ENCODE assay signal across 7 cellular contexts in the genomic region with DNA sequence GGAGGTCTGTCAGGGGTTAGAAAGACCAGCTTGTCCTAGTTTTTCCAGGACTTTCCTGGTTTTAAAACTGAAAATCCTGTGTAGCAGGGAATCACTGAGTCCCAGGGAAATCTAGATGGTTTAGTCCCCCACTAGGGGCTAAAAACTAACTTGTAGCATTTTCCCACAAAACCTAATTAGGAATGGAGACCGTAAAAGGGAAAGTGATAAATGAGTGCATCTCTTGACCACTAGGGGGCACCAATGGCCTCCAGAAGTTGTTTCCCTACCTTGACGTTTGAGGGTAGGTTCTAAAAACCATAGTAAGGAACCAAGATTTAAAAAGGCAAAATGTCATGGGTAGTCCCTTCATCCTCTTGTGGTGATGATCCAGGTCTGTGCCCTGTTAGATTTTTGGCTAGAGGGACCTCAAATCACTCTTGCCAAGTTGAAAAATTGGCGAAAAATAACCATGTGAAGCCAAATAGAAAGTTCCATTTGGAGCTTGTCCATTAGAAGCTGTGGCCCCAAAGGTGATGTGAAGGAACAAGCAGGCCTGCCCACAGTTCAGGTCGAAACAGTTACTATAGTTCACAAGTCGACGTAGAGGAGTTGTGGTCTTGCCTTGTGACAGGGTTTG. TPM values are rescaled to one million over a fixed set of nuclear protein-coding genes. Genes with fewer than 3 reads are reported as not detected.
DNase-seq lines count a peak whose midpoint lies in the region; ATAC-seq, FAIRE-seq and TF ChIP-seq lines count a peak whose summit lies in the region.

No MANE protein-coding gene starts in this region.

- dilution Hi-C loops in keratinocyte (cut with MboI; ENCODE audit: extremely low pct_ligation_motif_present, low sequenced_read_pairs), result no loop called here

- intact Hi-C loops in K562 (cut with micrococcal nuclease), result loop anchor here (2.0 to 5.0 kb wide), 4 partner anchors 54 to 1336 kb away; no protein-coding TSS in a partner anchor

- no TSS peak for BruUV-seq in K562 (replicated peaks; lab: Mats Ljungman, UMichigan)

- no peaks in the 10 kb centered on the region; a peak in 1 of 5 replicates for H3K4me1 ChIP-seq in K562 (replicated peaks in 1 of 2; ENCODE audit: control insufficient read depth in 2 of 2, insufficient read depth in 2 of 2, low read length in 2 of 2)
- no peaks in the 10 kb centered on the region for H3K4me1 ChIP-seq in keratinocyte (ENCODE audit: control insufficient read depth, extremely low read depth, insufficient read depth, low read length)

- TF ChIP-seq RAD21 in K562 (CRISPR knock-in tag; conservative IDR thresholded peaks at IDR 0.05 in 1 of 2, IDR thresholded peaks at IDR 0.05 in 1 of 2), result peak; percentile 88 to 94

- H3K4me2 ChIP-seq in K562 (ENCODE audit: insufficient read depth, low read length) (no peak overlapping the region), keratinocyte (ENCODE audit: control insufficient read depth, extremely low read depth, insufficient read depth, low read depth, low read length) (no peak overlapping the region)

- peak; percentile 70 for TF ChIP-seq CTCF in LNCAP (IDR thresholded peaks at IDR 0.05)
- peak; percentile 77 to 93 (median 88) for TF ChIP-seq CTCF in K562 (IDR thresholded peaks at IDR 0.05 in 2 of 3, conservative IDR thresholded peaks at IDR 0.05 in 1 of 3; ENCODE audit: insufficient read depth in 2 of 3, low read depth in 1 of 3, low read length in 3 of 3)
- peak; percentile 69 to 80 (median 71) for TF ChIP-seq CTCF in keratinocyte (optimal IDR thresholded peaks at IDR 0.05 in 1 of 3, IDR thresholded peaks at IDR 0.05 in 1 of 3, conservative IDR thresholded peaks at IDR 0.05 in 1 of 3; ENCODE audit: extremely low read depth in 1 of 3, insufficient read depth in 2 of 3, low read length in 3 of 3)

- TF ChIP-seq EP300 in K562 (IDR thresholded peaks at IDR 0.05; ENCODE audit: low read length), result no peak

- no peak for TF ChIP-seq POLR2A in K562 (conservative IDR thresholded peaks at IDR 0.05)

- CTCF ChIA-PET in K562 (lab: Yijun Ruan, JAX; ENCODE audit: low intra/inter-chr PET ratio), result interaction anchor here (0.9 to 1.9 kb wide), 3 partner anchors 1146 to 1335 kb away, joined by 3 to 6 read pairs (median 4); no protein-coding TSS in a partner anchor

- H4K20me1 ChIP-seq in K562 (replicated peaks; ENCODE audit: control insufficient read depth, insufficient read depth, low read length) (0 out of 2 replicates have a peak, but pooled peaks cover 3% of the 10 kb centered on the region), keratinocyte (ENCODE audit: control insufficient read depth, extremely low read depth, insufficient read depth, low read length) (no peaks in the 10 kb centered on the region)

- H3K9me3 ChIP-seq in K562 (replicated peaks; ENCODE audit: control insufficient read depth, insufficient read depth, low read depth, low read length), result no peaks in the 10 kb centered on the region
- no peaks in the 10 kb centered on the region for H3K9me3 ChIP-seq in keratinocyte (ENCODE audit: control insufficient read depth, low read depth, low read length)

- no peak overlapping the region for H2AFZ ChIP-seq in K562 (ENCODE audit: low read depth, low read length)
- H2AFZ ChIP-seq in keratinocyte (ENCODE audit: control insufficient read depth, low read length), result no peak overlapping the region

- DNase-seq in GDM1 (lab: John Stamatoyannopoulos, UW) (peak; percentile 16), RKO (ENCODE audit: low spot score) (peak; percentile 69), K562 (ENCODE audit: extremely low read depth in 1 of 4, low spot score in 3 of 4) (peak; percentile 74 to 77 (median 75)), keratinocyte (ENCODE audit: low read depth, low spot score) (peak; percentile 17)
- peak; percentile 19 to 27 for DNase-seq in stimulated activated CD4-positive, alpha-beta T cell treated with anti-CD3 and anti-CD28 coated beads, Interleukin-4, amount 100 ng/mL, for 4 hours

- H3K36me3 ChIP-seq in K562 (ENCODE audit: control insufficient read depth, insufficient read depth, low read length) (no peaks in the 10 kb centered on the region), keratinocyte (ENCODE audit: control insufficient read depth in 2 of 2, extremely low read depth in 1 of 2, insufficient read depth in 2 of 2, low read length in 2 of 2) (no peaks in the 10 kb centered on the region)

- ATAC-seq in K562 (peak; percentile 87), HG03097 (IDR thresholded peaks at IDR 0.05; ENCODE audit: low FRiP score, unreplicated experiment) (no peak)

- H3K79me2 ChIP-seq in K562 (ENCODE audit: control insufficient read depth, insufficient read depth, low read length) (no peaks in the 10 kb centered on the region), keratinocyte (ENCODE audit: control insufficient read depth, insufficient read depth, low read length) (no peaks in the 10 kb centered on the region)

- FAIRE-seq in K562 (lab: Jason Lieb, UNC) (peak; percentile 82), keratinocyte (lab: Jason Lieb, UNC) (peak; percentile 46)

- H3K27me3 ChIP-seq in K562 (ENCODE audit: control insufficient read depth in 2 of 2, insufficient read depth in 2 of 2, low read length in 2 of 2) (peaks cover 19 to 21% of the 10 kb centered on the region in 2 experiments), keratinocyte (ENCODE audit: control insufficient read depth, extremely low read depth, insufficient read depth, low read length) (peaks cover 23% of the 10 kb centered on the region)

- POLR2A ChIA-PET in K562 (lab: Yijun Ruan, JAX), result interaction anchor here (0.7 to 1.0 kb wide), 2 partner anchors 37 to 1334 kb away, joined by 3 read pairs; no protein-coding TSS in a partner anchor

- no peak overlapping the region for H3K9ac ChIP-seq in K562 (ENCODE audit: insufficient read depth in 1 of 2, low read depth in 2 of 2, low read length in 2 of 2)
- no peak overlapping the region for H3K9ac ChIP-seq in keratinocyte (ENCODE audit: control insufficient read depth, extremely low read depth, insufficient read depth, low read length)

- H3K4me3 ChIP-seq in K562 (no peak overlapping the region), keratinocyte (ENCODE audit: control insufficient read depth in 2 of 3, extremely low read depth in 1 of 3, insufficient read depth in 2 of 3, low read depth in 1 of 3, low read length in 3 of 3) (no peak overlapping the region)

- in situ Hi-C loops in K562 (cut with MboI), result no loop called here

- no peaks in the 10 kb centered on the region for H3K9me1 ChIP-seq in K562 (ENCODE audit: control insufficient read depth, insufficient read depth, low read length)
- H3K9me1 ChIP-seq in keratinocyte (ENCODE audit: control insufficient read depth, extremely low read depth, insufficient read depth, low read length), result no peaks in the 10 kb centered on the region

- WGBS in K562 (ENCODE audit: insufficient coverage, low coverage, missing lambda C conversion rate), result 7% methylated on average over 6 of the region's 6 CpGs

- H3K27ac ChIP-seq in K562 (ENCODE audit: extremely low read depth, low read depth, low read length), result no peak overlapping the region
- H3K27ac ChIP-seq in keratinocyte (ENCODE audit: control insufficient read depth, insufficient read depth, low read length), result no peak overlapping the region

TF ChIP-seq in K562, 482 proteins besides CTCF, POLR2A, EP300 and RAD21 (continues in another document):
- TF ChIP-seq POLR2AphosphoS2 (IDR thresholded peaks at IDR 0.05; ENCODE audit: low read length), result no peak
- 0 out of 2 replicates have a peak, but pooled peaks have one; percentile 55 for TF ChIP-seq ZNF75A (CRISPR knock-in tag; IDR thresholded peaks at IDR 0.05)
- no peak for TF ChIP-seq ZNF707 (CRISPR knock-in tag; conservative IDR thresholded peaks at IDR 0.05)
- no peak for TF ChIP-seq FOXP1 (CRISPR knock-in tag; IDR thresholded peaks at IDR 0.05)

RNA-seq across cellular contexts. Expression of a gene that starts 24.5 kb away (rescaled TPM):
- not detected in 2 replicates for total RNA-seq in K562 (2011; cell fraction: chromatin; rRNA removed; ENCODE audit: low replicate concordance)
- total RNA-seq in K562 (2011; cell fraction: nucleolus; rRNA removed), result not detected in 2 replicates
- not detected in 2 replicates for total RNA-seq in K562 (2011; cell fraction: nucleoplasm; rRNA removed)
- total RNA-seq in K562 (2014; rRNA removed) (not detected in 2 replicates), K562 (2014; rRNA removed; fragmentation: Illumina TruSeq; extraction: Trizol) (not detected in 2 replicates), K562 (2015; rRNA removed; fragmentation: Illumina TruSeq; extraction: Trizol) (not detected in 2 replicates), K562 (2021) (not detected in 2 replicates)
- polyA plus RNA-seq in K562 (2011; rRNA removed) (not detected in 2 replicates), K562 (2014; fragmentation: Illumina TruSeq; extraction: Trizol) (not detected in 2 replicates), K562 (2014; fragmentation: Nextera tagmentation; extraction: Ambion mirVana) (not detected), K562 (2014; rRNA removed) (not detected in 2 replicates), keratinocyte (not detected in 3 replicates)
- polyA plus RNA-seq in K562 (2011; cell fraction: cytosol; rRNA removed), result not detected in 2 replicates
- polyA plus RNA-seq in K562 (2011; cell fraction: nucleus; rRNA removed), result not detected in 2 replicates
- 0.01 TPM in 1 of 2 replicates, not detected in the other for polyA plus RNA-seq in K562 (2012)
- polyA minus RNA-seq in K562 (2011; rRNA and poly(A)+ RNA removed), result not detected in 2 replicates
- not detected in 2 replicates for polyA minus RNA-seq in K562 (2011; cell fraction: cytosol; rRNA and poly(A)+ RNA removed)
- not detected in 2 replicates for polyA minus RNA-seq in K562 (2011; cell fraction: nucleus; rRNA and poly(A)+ RNA removed)
- polyA plus RNA-seq in keratinocyte (2011; ENCODE audit: low read depth), result not detected
- polyA plus RNA-seq in keratinocyte (2011; cell fraction: cytosol; rRNA removed), result not detected in 2 replicates
- not detected in 2 replicates for polyA plus RNA-seq in keratinocyte (2011; cell fraction: nucleus; rRNA removed)
- not detected in 2 replicates for polyA plus RNA-seq in keratinocyte (2012; ENCODE audit: low replicate concordance)
- polyA minus RNA-seq in keratinocyte, result not detected in 3 replicates
- not detected for polyA minus RNA-seq in keratinocyte (2011; cell fraction: cytosol; rRNA and poly(A)+ RNA removed)
- not detected in 2 replicates for polyA minus RNA-seq in keratinocyte (2011; cell fraction: nucleus; rRNA and poly(A)+ RNA removed)

Comparison
In these comparisons a context has a peak if more than half of its experiments do, and no peak if none do; other contexts are left out.
1. DNase-seq: peak in every context shown above with its lines; median percentile 75 in K562; 69 in RKO; 23 in stimulated activated CD4-positive, alpha-beta T cell treated with anti-CD3 and anti-CD28 coated beads, Interleukin-4, amount 100 ng/mL, for 4 hours; 17 in keratinocyte; 16 in GDM1.